2 cellular contexts compared by ENCODE assay signal in the genomic region with DNA sequence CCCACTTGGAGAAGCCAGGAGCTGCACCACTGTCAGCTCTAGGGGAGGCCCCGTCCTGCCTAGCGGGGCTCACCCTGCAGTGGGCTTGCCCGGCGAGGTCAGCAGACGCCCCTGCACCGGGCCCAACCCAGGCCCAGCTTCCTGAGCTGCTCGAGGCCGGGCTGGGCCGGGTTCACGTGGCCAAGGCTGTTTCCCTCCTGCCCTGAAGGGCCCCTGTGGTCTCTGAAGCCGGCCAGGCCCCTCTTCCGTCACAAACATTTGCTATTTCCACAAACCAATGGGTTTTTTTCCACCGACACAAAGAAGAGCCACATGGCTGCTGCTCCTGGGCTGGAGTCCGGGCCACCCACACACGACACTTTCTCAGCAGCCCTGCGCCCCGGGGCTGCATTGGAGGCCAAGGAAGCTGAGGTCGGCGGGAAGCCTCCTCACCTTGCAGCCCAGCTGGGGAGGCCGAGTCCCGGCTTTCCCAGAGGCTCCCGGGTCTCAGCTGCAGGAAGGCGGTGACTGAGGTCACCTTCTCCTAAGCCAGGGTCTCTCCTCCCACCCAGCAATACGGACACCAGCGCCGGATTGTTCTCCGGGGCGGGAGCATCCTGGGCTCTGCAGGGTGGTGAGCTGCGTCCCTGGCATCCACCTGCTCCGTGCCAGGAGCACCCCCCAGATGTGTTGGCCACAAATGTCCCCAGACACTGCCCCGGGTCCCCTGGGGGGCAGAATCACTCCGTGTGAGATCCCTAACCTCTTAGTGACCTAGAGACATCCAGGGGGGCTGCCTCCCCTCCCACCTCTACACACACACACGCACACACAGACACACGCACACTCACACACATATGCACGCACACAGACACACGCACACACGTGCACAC.
TF ChIP-seq lines count a peak whose summit lies in the region.

No MANE protein-coding gene starts in this region.

TF ChIP-seq in IMR-90, 13 proteins besides CTCF, POLR2A, EP300 and RAD21:
- TF ChIP-seq ELK1 (IDR thresholded peaks at IDR 0.05; ENCODE audit: borderline replicate concordance, low read depth, low read length): no peak

TF ChIP-seq in endothelial cell of umbilical vein, 7 proteins besides CTCF, POLR2A, EP300 and RAD21:
- TF ChIP-seq EZH2 (IDR thresholded peaks at IDR 0.05; ENCODE audit: borderline replicate concordance, low read depth, low read length, severe bottlenecking) (no peak), GATA2 (IDR thresholded peaks at IDR 0.05; ENCODE audit: insufficient read depth, insufficient read length, low read depth, low read length) (no peak), JUN (IDR thresholded peaks at IDR 0.05; ENCODE audit: borderline replicate concordance, insufficient read depth, insufficient read length, low read depth) (no peak), MYC (IDR thresholded peaks at IDR 0.05; ENCODE audit: low read depth, low read length) (no peak), POLR2AphosphoS5 (IDR thresholded peaks at IDR 0.05; ENCODE audit: insufficient read depth, low read depth, low read length) (no peak), FOS (IDR thresholded peaks at IDR 0.05; ENCODE audit: borderline replicate concordance, insufficient read depth, low read length) (no peak)
- TF ChIP-seq, protein P1, sequence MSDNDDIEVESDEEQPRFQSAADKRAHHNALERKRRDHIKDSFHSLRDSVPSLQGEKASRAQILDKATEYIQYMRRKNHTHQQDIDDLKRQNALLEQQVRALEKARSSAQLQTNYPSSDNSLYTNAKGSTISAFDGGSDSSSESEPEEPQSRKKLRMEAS (IDR thresholded peaks at IDR 0.05; ENCODE audit: insufficient read depth, insufficient read length): no peak
